Comparison of ENCODE assay signal across 22 cellular contexts in genomic region chr4:20552004-20552403, GRCh38.
"Had no signal": no experiment of that assay in that cellular context is flagged by ENCODE, and none has a peak within 500 bp of the region (broad histone marks: within the 10 kb centered on the region; RNA-seq: fewer than 3 reads in every experiment).

No MANE protein-coding gene starts in this region.

- H3K27me3 Mint-ChIP-seq: IgD-negative memory B cell had no signal

- H3K36me3 ChIP-seq: SJSA1 had no signal

- H3K9me3 ChIP-seq: SJSA1 had no signal

- H3K9ac ChIP-seq: KMS-11 had no signal

- H3K4me2 ChIP-seq: KMS-11 had no signal

- H3K36me3 Mint-ChIP-seq: IgD-negative memory B cell had no signal

- H3K27ac Mint-ChIP-seq: IgD-negative memory B cell had no signal

- H3K4me3 ChIP-seq: K562, SJSA1, SK-N-MC had no signal

- H3K4me3 Mint-ChIP-seq: IgD-negative memory B cell had no signal

- H3K4me1 ChIP-seq: SJSA1 had no signal

- H3K9me3 Mint-ChIP-seq: IgD-negative memory B cell had no signal

- H3K4me1 Mint-ChIP-seq: IgD-negative memory B cell had no signal

- ATAC-seq: K562 had no signal

- DNase-seq: Kasumi-1, MM.1S, NCI-H1092 treated with DMSO at 0.1 percent for 48 hours, NCI-H1436, NCI-H187, NCI-H2029, NCI-H2081 treated with DMSO at 0.1 percent for 48 hours, NCI-H2171, NCI-H226, NCI-H446, NCI-H510A, NCI-H524 treated with DMSO at 0.1 percent for 48 hours, NCI-H69, NCI-H774, Right ventricle myocardium superior, RPMI8226, SIG-M5 had no signal

- H3K27me3 ChIP-seq: SJSA1 had no signal

- H3K27ac ChIP-seq: KMS-11, SJSA1, SK-N-MC had no signal
